ENCODE assay signal across 18 cellular contexts in the genomic region with DNA sequence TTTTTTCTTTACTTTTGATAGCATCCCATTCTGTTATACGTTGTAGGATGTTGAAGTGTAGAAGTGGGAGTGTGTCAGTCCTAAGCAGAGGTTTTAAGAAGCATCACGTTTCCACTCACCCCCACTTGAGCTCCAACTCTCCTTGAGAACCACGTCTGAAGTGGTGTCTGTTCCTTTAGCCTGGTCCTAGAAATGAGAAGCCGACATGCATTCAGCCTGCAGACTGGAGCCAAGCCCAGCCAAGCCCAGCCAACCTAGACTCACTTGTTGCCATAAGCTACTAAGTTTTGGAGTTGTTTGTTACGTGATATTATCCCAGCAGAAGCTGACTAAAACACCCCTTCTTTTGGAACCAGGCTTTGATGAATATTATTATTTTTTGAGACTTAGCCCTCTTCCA.
"Had no signal": no experiment of that assay in that cellular context is flagged by ENCODE, and none has a peak within 500 bp of the region (broad histone marks: within the 10 kb centered on the region; RNA-seq: fewer than 3 reads in every experiment).

No MANE protein-coding gene starts in this region.

- H3K27ac Mint-ChIP-seq: activated CD4-positive, alpha-beta memory T cell treated with anti-CD3 and anti-CD28 coated beads, Interleukin-2, amount 10 ng/mL, durations not matched to agents 7 days and 5 days; activated CD4-positive, alpha-beta T cell treated with anti-CD3 and anti-CD28 coated beads for 36 hours; activated T-cell treated with anti-CD3 and anti-CD28 coated beads, Interleukin-2, amount 50 U/mL, for 24 hours; brain had no signal

- ATAC-seq: activated CD4-positive, alpha-beta T cell treated with anti-CD3 and anti-CD28 coated beads for 36 hours; activated naive CD4-positive, alpha-beta T cell treated with anti-CD3 and anti-CD28 coated beads, Interleukin-2, amount 50 U/mL, for 72 hours; stimulated activated naive CD8-positive, alpha-beta T cell treated with anti-CD3 and anti-CD28 coated beads, Interleukin-15, Interleukin-2, amounts not matched to agents 100 U/mL and 50 U/mL, for 24 hours had no signal

- H3K27ac ChIP-seq: left ventricle myocardium inferior, WERI-Rb-1 had no signal

- FAIRE-seq: endothelial cell of umbilical vein had no signal

- H3K4me3 ChIP-seq: left ventricle myocardium inferior had no signal

- H3K4me3 Mint-ChIP-seq: activated CD4-positive, alpha-beta memory T cell treated with anti-CD3 and anti-CD28 coated beads, Interleukin-2, amount 10 ng/mL, durations not matched to agents 7 days and 5 days; activated CD4-positive, alpha-beta T cell treated with anti-CD3 and anti-CD28 coated beads for 36 hours; activated T-cell treated with anti-CD3 and anti-CD28 coated beads, Interleukin-2, amount 50 U/mL, for 24 hours; brain; nephron had no signal

- H3K9me3 Mint-ChIP-seq: activated CD4-positive, alpha-beta memory T cell treated with anti-CD3 and anti-CD28 coated beads, Interleukin-2, amount 10 ng/mL, durations not matched to agents 7 days and 5 days; activated T-cell treated with anti-CD3 and anti-CD28 coated beads, Interleukin-2, amount 50 U/mL, for 24 hours had no signal

- H3K27me3 Mint-ChIP-seq: activated CD4-positive, alpha-beta T cell treated with anti-CD3 and anti-CD28 coated beads for 36 hours; activated T-cell treated with anti-CD3 and anti-CD28 coated beads, Interleukin-2, amount 50 U/mL, for 24 hours had no signal

- DNase-seq: activated CD4-positive, alpha-beta memory T cell treated with anti-CD3 and anti-CD28 coated beads, Interleukin-2, amount 10 ng/mL, durations not matched to agents 7 days and 5 days; activated CD4-positive, alpha-beta T cell treated with anti-CD3 and anti-CD28 coated beads for 36 hours; activated T-cell treated with anti-CD3 and anti-CD28 coated beads, Interleukin-2, amount 50 U/mL, for 24 hours; amygdala; central memory CD4-positive, alpha-beta T cell; effector CD8-positive, alpha-beta T cell; foreskin fibroblast; left ventricle myocardium inferior; nucleus accumbens; posterior cingulate gyrus; retina; stimulated activated naive CD8-positive, alpha-beta T cell treated with anti-CD3 and anti-CD28 coated beads, Interleukin-15, Interleukin-2, amounts not matched to agents 100 U/mL and 50 U/mL, for 24 hours; trophoblast cell; WERI-Rb-1 had no signal

- H3K36me3 ChIP-seq: left ventricle myocardium inferior, WERI-Rb-1 had no signal

- H3K36me3 Mint-ChIP-seq: brain had no signal
